Comparison of ENCODE assay signal across 8 cellular contexts in the genomic region with DNA sequence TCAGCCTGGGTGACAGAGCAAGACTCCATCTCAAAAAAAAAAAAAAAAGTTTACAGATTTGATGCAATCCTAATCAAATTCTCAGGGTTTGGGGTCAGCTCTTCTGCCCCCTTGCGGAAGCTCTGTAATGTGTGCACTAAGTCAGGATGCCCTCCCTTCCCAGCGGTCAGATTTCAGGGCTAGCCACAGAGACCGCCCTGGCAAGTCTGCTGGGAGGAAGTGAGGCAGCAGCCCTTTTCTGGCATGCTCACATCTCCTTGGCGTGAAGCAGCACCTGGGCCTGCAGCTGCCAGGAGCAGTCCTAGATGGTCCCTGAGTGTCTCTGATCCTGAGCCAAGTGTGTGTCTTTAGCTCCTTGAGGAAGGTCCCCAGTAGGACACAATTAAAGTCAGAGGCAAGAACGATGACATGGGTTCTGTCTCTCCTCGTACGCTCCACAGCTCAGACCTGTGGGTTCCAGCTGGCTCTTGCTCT. TPM values are rescaled to one million over a fixed set of nuclear protein-coding genes. Genes with fewer than 3 reads are reported as not detected.
A peak's percentile ranks its signal among the peaks of the same experiment; 100 is the strongest.
DNase-seq lines count a peak whose midpoint lies in the region; ATAC-seq and TF ChIP-seq lines count a peak whose summit lies in the region.

No MANE protein-coding gene starts in this region.

- H3K27me3 Mint-ChIP-seq in natural killer cell treated with Interleukin-12 subunit alpha and Interleukin-12 subunit beta and Interleukin-15 and Interleukin-18, amount 100 ng/mL, for 72 hours = peaks cover 3 to 7% of the 10 kb centered on the region in 2 donors

- H3K79me2 ChIP-seq in PC-3 (ENCODE audit: low read length) = no peaks in the 10 kb centered on the region

- no peak for TF ChIP-seq POLR2A in esophagus squamous epithelium (IDR thresholded peaks at IDR 0.05)

- no TSS peak for BruUV-seq in PC-3 (replicated peaks; lab: Mats Ljungman, UMichigan)

- DNase-seq in NCI-H187 (lab: John Stamatoyannopoulos, UW) = peak; percentile 25 to 27
- no peak for DNase-seq in NCI-H187 treated with DMSO at 0.1 percent for 48 hours (lab: John Stamatoyannopoulos, UW)
- peak; percentile 90 for DNase-seq in PC-3
- peak; percentile 48 for DNase-seq in activated T-cell treated with anti-CD3 and anti-CD28 coated beads for 4 hours
- no peak for DNase-seq in esophagus squamous epithelium (lab: John Stamatoyannopoulos, UW)
- DNase-seq in natural killer cell treated with Interleukin-12 subunit alpha and Interleukin-12 subunit beta and Interleukin-15 and Interleukin-18, amount 100 ng/mL, for 72 hours (ENCODE audit: low spot score) = peak; percentile 89
- peak; percentile 70 for DNase-seq in stimulated activated naive CD4-positive, alpha-beta T cell treated with Interleukin-2 at 50 U/mL for 16 hours (lab: John Stamatoyannopoulos, UW)

- ATAC-seq in HG03342 (IDR thresholded peaks at IDR 0.05; ENCODE audit: unreplicated experiment) = peak; percentile 66
- ATAC-seq in PC-3 = peak; percentile 99
- peak; percentile 97 to 98 for ATAC-seq in natural killer cell treated with Interleukin-12 subunit alpha and Interleukin-12 subunit beta and Interleukin-15 and Interleukin-18, amount 100 ng/mL, for 72 hours

- no peaks in the 10 kb centered on the region for H3K36me3 ChIP-seq in PC-3 (ENCODE audit: low read depth, low read length)
- H3K36me3 ChIP-seq in esophagus squamous epithelium = no peaks in the 10 kb centered on the region

- H3K27me3 ChIP-seq in PC-3 (ENCODE audit: low read length) (no peaks in the 10 kb centered on the region), esophagus squamous epithelium (peaks cover 0 to 12% (median 0%) of the 10 kb centered on the region in 4 donors)

- WGBS in esophagus squamous epithelium, 2 donors = 7 to 8% methylated on average over 6 to 7 of the region's 7 CpGs

- peak overlapping the region; percentile 36 for H3K27ac ChIP-seq in PC-3 (ENCODE audit: low read length)
- H3K27ac ChIP-seq in esophagus squamous epithelium = no peak overlapping the region

- peaks cover 5% of the 10 kb centered on the region for H3K4me1 ChIP-seq in PC-3 (ENCODE audit: insufficient read depth, low read length)
- H3K4me1 ChIP-seq in esophagus squamous epithelium = peaks cover 0 to 9% (median 3%) of the 10 kb centered on the region in 3 donors

- CTCF ChIA-PET in PC-3 (lab: Charles Lee) = interaction anchor here (0.6 to 1.3 kb wide), 5 partner anchors 21 to 234 kb away, joined by 4 to 10 read pairs (median 6); a partner anchor contains a TSS

- H3K4me3 ChIP-seq in PC-3 (ENCODE audit: low read length) (no peak overlapping the region), esophagus squamous epithelium (no peak overlapping the region)

- peaks cover under 1% of the 10 kb centered on the region for H3K36me3 Mint-ChIP-seq in natural killer cell treated with Interleukin-12 subunit alpha and Interleukin-12 subunit beta and Interleukin-15 and Interleukin-18, amount 100 ng/mL, for 72 hours

- no peaks in the 10 kb centered on the region for H3K9me3 Mint-ChIP-seq in natural killer cell treated with Interleukin-12 subunit alpha and Interleukin-12 subunit beta and Interleukin-15 and Interleukin-18, amount 100 ng/mL, for 72 hours

- H3K9me2 ChIP-seq in PC-3 (replicated peaks; ENCODE audit: low read length) = no peaks in the 10 kb centered on the region

- no peaks in the 10 kb centered on the region for H3K9me3 ChIP-seq in PC-3 (ENCODE audit: low read length)
- H3K9me3 ChIP-seq in esophagus squamous epithelium = no peaks in the 10 kb centered on the region

- H3K9ac ChIP-seq in PC-3 (ENCODE audit: low read length) = no peak overlapping the region

- POLR2A ChIA-PET in PC-3 (lab: Charles Lee; ENCODE audit: unreplicated experiment) = interaction anchor here (0.7 kb wide), 2 partner anchors 60 to 235 kb away, joined by 7 read pairs; no protein-coding TSS in a partner anchor

- intact Hi-C loops in PC-3 (cut with micrococcal nuclease) = loop anchor here (1.0 to 5.0 kb wide), 2 partner anchors 133 to 236 kb away; no protein-coding TSS in a partner anchor
- intact Hi-C loops in esophagus squamous epithelium (cut with DNase I) = loop anchor here (10.0 kb wide), 1 partner anchor 138 kb away; no protein-coding TSS in a partner anchor

- no peak overlapping the region for H3K4me3 Mint-ChIP-seq in natural killer cell treated with Interleukin-12 subunit alpha and Interleukin-12 subunit beta and Interleukin-15 and Interleukin-18, amount 100 ng/mL, for 72 hours

- H4K20me1 ChIP-seq in PC-3 (ENCODE audit: low read length) = no peaks in the 10 kb centered on the region

- H2AFZ ChIP-seq in PC-3 (ENCODE audit: low read length) = peak overlapping the region; percentile 20; the same call in 1 of the 2 replicates

- H3K4me2 ChIP-seq in PC-3 (ENCODE audit: low read length) = no peak overlapping the region

- H3K4me1 Mint-ChIP-seq in natural killer cell treated with Interleukin-12 subunit alpha and Interleukin-12 subunit beta and Interleukin-15 and Interleukin-18, amount 100 ng/mL, for 72 hours (ENCODE audit: low read depth in 2 of 2) = peaks cover 11 to 17% of the 10 kb centered on the region in 2 donors

- peak; percentile 70 for TF ChIP-seq CTCF in PC-3 (conservative IDR thresholded peaks at IDR 0.05; ENCODE audit: low read depth, low read length)
- peak; percentile 67 to 79 (median 74) for TF ChIP-seq CTCF in esophagus squamous epithelium (IDR thresholded peaks at IDR 0.05)

- no peaks in the 10 kb centered on the region for H3F3A ChIP-seq in PC-3 (ENCODE audit: low read length, unreplicated experiment)

- peak overlapping the region in 1 of 2 donors; percentile 78 for H3K27ac Mint-ChIP-seq in natural killer cell treated with Interleukin-12 subunit alpha and Interleukin-12 subunit beta and Interleukin-15 and Interleukin-18, amount 100 ng/mL, for 72 hours

RNA-seq across cellular contexts. Expression of a gene that starts 10.9 kb away (rescaled TPM):
- total RNA-seq in PC-3 (2014; rRNA removed) = 35.5 and 37.8 TPM in 2 replicates
- 10 to 100 TPM in 1 of 4 donors, 1 to 10 TPM in 3; 7.6 to 20.3 (median 9.0) TPM for total RNA-seq in esophagus squamous epithelium
- total RNA-seq in natural killer cell treated with Interleukin-12 subunit alpha and Interleukin-12 subunit beta and Interleukin-15 and Interleukin-18, amount 100 ng/mL, for 72 hours = 100 to 1,000 TPM in 1 of 2 donors, 10 to 100 TPM in 1; 78.5 to 103 TPM

RNA-seq across cellular contexts. Expression of a gene that starts 17.7 kb away (rescaled TPM):
- total RNA-seq in PC-3 (2014; rRNA removed) (0.33 TPM in 1 of 2 replicates, not detected in the other), esophagus squamous epithelium (1 to 10 TPM in 1 of 4 donors, under 1 TPM in 2, not detected in 1; 0.35 to 1.2 (median 0.76) TPM)
- total RNA-seq in natural killer cell treated with Interleukin-12 subunit alpha and Interleukin-12 subunit beta and Interleukin-15 and Interleukin-18, amount 100 ng/mL, for 72 hours = 10 to 100 TPM; 37.6 to 40.1 TPM

RNA-seq across cellular contexts. Expression of a gene that starts 21.1 kb away (rescaled TPM):
- 11.3 TPM in 2 replicates for total RNA-seq in PC-3 (2014; rRNA removed)
- total RNA-seq in esophagus squamous epithelium = 1 to 10 TPM in 3 of 4 donors, not detected in 1; 1.1 to 5.3 (median 3.1) TPM
- total RNA-seq in natural killer cell treated with Interleukin-12 subunit alpha and Interleukin-12 subunit beta and Interleukin-15 and Interleukin-18, amount 100 ng/mL, for 72 hours = 10 to 100 TPM in 1 of 2 donors, under 1 TPM in 1; 0.64 to 12.4 TPM

RNA-seq across cellular contexts. Expression of a gene that starts 37.5 kb away (rescaled TPM):
- total RNA-seq in PC-3 (2014; rRNA removed) (not detected in 2 replicates), esophagus squamous epithelium (1 to 10 TPM in 3 of 4 donors, under 1 TPM in 1; 0.44 to 2.7 (median 2.2) TPM)
- total RNA-seq in natural killer cell treated with Interleukin-12 subunit alpha and Interleukin-12 subunit beta and Interleukin-15 and Interleukin-18, amount 100 ng/mL, for 72 hours = 10 to 100 TPM; 21.7 to 31.6 TPM

RNA-seq across cellular contexts. Expression of a gene that starts 45.8 kb away (rescaled TPM):
- total RNA-seq in PC-3 (2014; rRNA removed) (not detected in 2 replicates), esophagus squamous epithelium (10 to 100 TPM in 1 of 4 donors, 1 to 10 TPM in 1, under 1 TPM in 2; 0.57 to 27.3 (median 1.3) TPM)
- total RNA-seq in natural killer cell treated with Interleukin-12 subunit alpha and Interleukin-12 subunit beta and Interleukin-15 and Interleukin-18, amount 100 ng/mL, for 72 hours = 1 to 10 TPM in 1 of 2 donors, not detected in 1; 3.3 TPM

Comparison
In these comparisons a context has a peak if more than half of its experiments do, and no peak if none do; other contexts are left out.
1. DNase-seq: peak in NCI-H187 (2 of 2), PC-3 (single experiment), activated T-cell treated with anti-CD3 and anti-CD28 coated beads for 4 hours (single experiment), natural killer cell treated with Interleukin-12 subunit alpha and Interleukin-12 subunit beta and Interleukin-15 and Interleukin-18, amount 100 ng/mL, for 72 hours (single experiment) and stimulated activated naive CD4-positive, alpha-beta T cell treated with Interleukin-2 at 50 U/mL for 16 hours (single experiment); none in NCI-H187 treated with DMSO at 0.1 percent for 48 hours (single experiment) and esophagus squamous epithelium (single experiment).
2. RNA of a gene that starts 17.7 kb away (total RNA-seq): 37.6 to 40.1 TPM in natural killer cell treated with Interleukin-12 subunit alpha and Interleukin-12 subunit beta and Interleukin-15 and Interleukin-18, amount 100 ng/mL, for 72 hours; 0.35 to 1.2 TPM in esophagus squamous epithelium and 0.33 TPM in PC-3; every median in the first group is over 10 times any median in the second.
3. Peak in every context shown above with its lines, with median percentiles within 50 percentile points of each other: ATAC-seq.